30 cellular contexts compared by ENCODE assay signal in the genomic region with DNA sequence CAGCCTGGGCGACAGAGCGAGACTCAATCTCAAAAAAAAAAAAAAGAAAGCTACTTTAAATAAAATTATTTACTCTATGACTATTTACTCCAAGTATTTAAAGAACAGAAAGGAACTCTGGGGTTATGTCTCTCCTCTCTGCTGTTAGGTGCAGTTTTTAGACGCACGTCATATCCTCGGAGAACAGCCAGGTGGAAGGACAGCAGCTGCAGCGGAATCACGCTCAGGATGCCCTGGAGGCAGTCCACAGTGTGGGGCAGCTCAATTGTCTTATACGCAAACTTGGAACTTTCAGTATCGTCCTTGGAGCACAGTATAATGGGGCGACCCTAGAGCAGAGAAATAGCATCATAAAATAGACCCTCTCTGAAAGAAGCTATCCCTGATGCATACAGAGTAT.
"Had no signal": no experiment of that assay in that cellular context is flagged by ENCODE, and none has a peak within 500 bp of the region (broad histone marks: within the 10 kb centered on the region; RNA-seq: fewer than 3 reads in every experiment).

No MANE protein-coding gene starts in this region.

- H3K27me3 ChIP-seq: brain microvascular endothelial cell, esophagus squamous epithelium, gastroesophageal sphincter, heart right ventricle had no signal

- H3K4me1 ChIP-seq: esophagus squamous epithelium, gastroesophageal sphincter, heart right ventricle had no signal

- ATAC-seq: activated CD4-positive, alpha-beta T cell treated with anti-CD3 and anti-CD28 coated beads for 36 hours; activated T-cell treated with anti-CD3 and anti-CD28 coated beads, Interleukin-2, amount 50 U/mL, for 72 hours; effector memory CD8-positive, alpha-beta T cell; gastroesophageal sphincter; heart right ventricle; T-helper 17 cell had no signal

- DNase-seq: activated CD4-positive, alpha-beta memory T cell treated with anti-CD3 and anti-CD28 coated beads for 36 hours; activated CD4-positive, alpha-beta T cell treated with anti-CD3 and anti-CD28 coated beads for 36 hours; activated CD4-positive, alpha-beta T cell treated with anti-CD3 and anti-CD28 coated beads, Interleukin-2, amount 10 ng/mL, durations not matched to agents 24 days and 14 days; activated CD4-positive, CD25-positive, alpha-beta regulatory T cell; activated CD4-positive, CD25-positive, alpha-beta regulatory T cell treated with anti-CD3 and anti-CD28 coated beads, Interleukin-2, amount 50 U/mL, for 72 hours; activated CD8-positive, alpha-beta memory T cell treated with anti-CD3 and anti-CD28 coated beads, Interleukin-2, amount 50 U/mL, for 48 hours; activated gamma-delta T cell; activated naive CD4-positive, alpha-beta T cell; activated naive CD4-positive, alpha-beta T cell treated with anti-CD3 and anti-CD28 coated beads, Interleukin-2, amount 50 U/mL, for 16 hours; activated T-cell treated with anti-CD3 and anti-CD28 coated beads for 4 hours; activated T-cell treated with anti-CD3 and anti-CD28 coated beads, Interleukin-2, amount 50 U/mL, for 24 hours; activated T-cell treated with anti-CD3 and anti-CD28 coated beads, Interleukin-2, amount 50 U/mL, for 72 hours; amniotic stem cell; anterior cingulate cortex; brain microvascular endothelial cell; cortex of kidney; dermis blood vessel endothelial cell; effector CD4-positive, alpha-beta T cell; effector memory CD8-positive, alpha-beta T cell; esophagus squamous epithelium; foreskin melanocyte; heart right ventricle; T-helper 1 cell; T-helper 17 cell; T1000 had no signal

- H3K36me3 Mint-ChIP-seq: activated CD4-positive, alpha-beta memory T cell treated with anti-CD3 and anti-CD28 coated beads for 36 hours; activated naive CD8-positive, alpha-beta T cell had no signal

- H3K27me3 Mint-ChIP-seq: activated CD4-positive, alpha-beta T cell treated with anti-CD3 and anti-CD28 coated beads for 36 hours; activated CD4-positive, alpha-beta T cell treated with anti-CD3 and anti-CD28 coated beads, Interleukin-2, amount 10 ng/mL, durations not matched to agents 24 days and 14 days; activated naive CD8-positive, alpha-beta T cell; activated T-cell treated with anti-CD3 and anti-CD28 coated beads, Interleukin-2, amount 50 U/mL, for 24 hours; effector memory CD8-positive, alpha-beta T cell had no signal

- H3K4me3 Mint-ChIP-seq: activated CD4-positive, alpha-beta memory T cell treated with anti-CD3 and anti-CD28 coated beads for 36 hours; activated CD4-positive, alpha-beta T cell treated with anti-CD3 and anti-CD28 coated beads for 36 hours; activated CD4-positive, alpha-beta T cell treated with anti-CD3 and anti-CD28 coated beads, Interleukin-2, amount 10 ng/mL, durations not matched to agents 24 days and 14 days; activated naive CD8-positive, alpha-beta T cell; activated T-cell treated with anti-CD3 and anti-CD28 coated beads, Interleukin-2, amount 50 U/mL, for 24 hours; activated T-cell treated with anti-CD3 and anti-CD28 coated beads, Interleukin-2, amount 50 U/mL, for 72 hours; central memory CD8-positive, alpha-beta T cell; effector memory CD8-positive, alpha-beta T cell; T-helper 17 cell; T-helper 2 cell treated with Interferon-gamma antibody and Interleukin-4, amounts not matched to agents 5 μg/mL and 100 μg/mL, for 36 hours had no signal

- H3K9me3 ChIP-seq: esophagus squamous epithelium, gastroesophageal sphincter, heart right ventricle had no signal

- H3K4me1 Mint-ChIP-seq: activated CD4-positive, alpha-beta T cell treated with anti-CD3 and anti-CD28 coated beads for 36 hours; activated CD4-positive, alpha-beta T cell treated with anti-CD3 and anti-CD28 coated beads, Interleukin-2, amount 10 ng/mL, durations not matched to agents 24 days and 14 days; central memory CD8-positive, alpha-beta T cell had no signal

- H3K9me3 Mint-ChIP-seq: activated CD4-positive, alpha-beta memory T cell treated with anti-CD3 and anti-CD28 coated beads for 36 hours; activated CD4-positive, alpha-beta T cell treated with anti-CD3 and anti-CD28 coated beads, Interleukin-2, amount 10 ng/mL, durations not matched to agents 24 days and 14 days; activated T-cell treated with anti-CD3 and anti-CD28 coated beads, Interleukin-2, amount 50 U/mL, for 24 hours; activated T-cell treated with anti-CD3 and anti-CD28 coated beads, Interleukin-2, amount 50 U/mL, for 72 hours; central memory CD8-positive, alpha-beta T cell; effector memory CD8-positive, alpha-beta T cell; T-helper 2 cell treated with Interferon-gamma antibody and Interleukin-4, amounts not matched to agents 5 μg/mL and 100 μg/mL, for 36 hours had no signal

- H3K36me3 ChIP-seq: esophagus squamous epithelium had no signal

- H3K4me3 ChIP-seq: esophagus squamous epithelium, gastroesophageal sphincter, heart right ventricle had no signal

- H3K27ac Mint-ChIP-seq: activated CD4-positive, alpha-beta memory T cell treated with anti-CD3 and anti-CD28 coated beads for 36 hours; activated CD4-positive, alpha-beta T cell treated with anti-CD3 and anti-CD28 coated beads for 36 hours; activated CD4-positive, alpha-beta T cell treated with anti-CD3 and anti-CD28 coated beads, Interleukin-2, amount 10 ng/mL, durations not matched to agents 24 days and 14 days; activated naive CD8-positive, alpha-beta T cell; activated T-cell treated with anti-CD3 and anti-CD28 coated beads, Interleukin-2, amount 50 U/mL, for 24 hours; activated T-cell treated with anti-CD3 and anti-CD28 coated beads, Interleukin-2, amount 50 U/mL, for 72 hours; T-helper 17 cell; T-helper 2 cell treated with Interferon-gamma antibody and Interleukin-4, amounts not matched to agents 5 μg/mL and 100 μg/mL, for 36 hours had no signal

- H3K27ac ChIP-seq: brain microvascular endothelial cell, epithelial cell of prostate, esophagus squamous epithelium, gastroesophageal sphincter, heart right ventricle had no signal
